In genomic region chr16:78706637-78707036, GRCh38 we compare ENCODE assay signal across 27 cellular contexts.
"Had no signal": no experiment of that assay in that cellular context is flagged by ENCODE, and none has a peak within 500 bp of the region (broad histone marks: within the 10 kb centered on the region; RNA-seq: fewer than 3 reads in every experiment).

No MANE protein-coding gene starts in this region.

- H3K27me3 ChIP-seq: foreskin keratinocyte, heart left ventricle, pancreas, vagina had no signal

- H3K4me1 ChIP-seq: foreskin keratinocyte, heart left ventricle, pancreas, prostate gland, vagina had no signal

- H3K27me3 Mint-ChIP-seq: activated naive CD4-positive, alpha-beta T cell treated with anti-CD3 and anti-CD28 coated beads, Interleukin-2, amount 10 ng/mL, durations not matched to agents 7 days and 5 days; activated naive CD8-positive, alpha-beta T cell treated with anti-CD3 and anti-CD28 coated beads, Interleukin-2, amount 10 ng/mL, durations not matched to agents 7 days and 5 days; effector memory CD8-positive, alpha-beta T cell; naive thymus-derived CD4-positive, alpha-beta T cell had no signal

- H3K4me3 Mint-ChIP-seq: activated naive CD4-positive, alpha-beta T cell treated with anti-CD3 and anti-CD28 coated beads, Interleukin-2, amount 10 ng/mL, durations not matched to agents 7 days and 5 days; activated naive CD8-positive, alpha-beta T cell treated with anti-CD3 and anti-CD28 coated beads, Interleukin-2, amount 10 ng/mL, durations not matched to agents 7 days and 5 days; activated T-helper 1 cell treated with anti-CD3 and anti-CD28 coated beads, Interleukin-12 subunit alpha, Interleukin-12 subunit beta, Interleukin-2, Interleukin-4 antibody, amounts not matched to agents 30 ng/mL and 10 ng/mL and 1 ng/mL, durations not matched to agents 14 hours and 24 hours and 36 hours; effector memory CD8-positive, alpha-beta T cell; naive thymus-derived CD4-positive, alpha-beta T cell; type B pancreatic cell had no signal

- DNase-seq: activated CD4-positive, alpha-beta T cell treated with anti-CD3 and anti-CD28 coated beads, Interleukin-2, amount 50 U/mL, for 1 hour; activated CD4-positive, CD25-positive, alpha-beta regulatory T cell treated with anti-CD3 and anti-CD28 coated beads, Interleukin-2, amount 50 U/mL, for 72 hours; activated gamma-delta T cell; activated naive CD4-positive, alpha-beta T cell treated with anti-CD3 and anti-CD28 coated beads, Interleukin-2, amount 10 ng/mL, durations not matched to agents 7 days and 5 days; activated naive CD8-positive, alpha-beta T cell treated with anti-CD3 and anti-CD28 coated beads, Interleukin-2, amount 10 ng/mL, durations not matched to agents 7 days and 5 days; activated T-cell treated with anti-CD3 and anti-CD28 coated beads for 4 hours; amygdala; caudate nucleus; cortex of kidney; effector memory CD8-positive, alpha-beta T cell; foreskin keratinocyte; heart left ventricle; kidney glomerular epithelial cell; left ventricle myocardium superior; mammary epithelial cell; midbrain; naive thymus-derived CD4-positive, alpha-beta T cell; pancreas; stimulated activated CD4-positive, alpha-beta T cell treated with anti-CD3 and anti-CD28 coated beads, Interleukin-15, amount 100 ng/mL, for 24 hours; stimulated activated CD4-positive, alpha-beta T cell treated with anti-CD3 and anti-CD28 coated beads, Interleukin-2, amount 100 ng/mL, for 24 hours; stimulated activated naive CD4-positive, alpha-beta T cell treated with Interleukin-2 at 50 U/mL for 16 hours; substantia nigra; T-helper 2 cell had no signal

- H3K4me1 Mint-ChIP-seq: activated naive CD8-positive, alpha-beta T cell treated with anti-CD3 and anti-CD28 coated beads, Interleukin-2, amount 10 ng/mL, durations not matched to agents 7 days and 5 days had no signal

- H3K4me3 ChIP-seq: heart left ventricle, pancreas, prostate gland, vagina had no signal

- H3K9me3 ChIP-seq: pancreas, prostate gland had no signal

- H3K27ac ChIP-seq: foreskin keratinocyte, heart left ventricle, pancreas, prostate gland, vagina had no signal

- H3K36me3 ChIP-seq: heart left ventricle, pancreas, prostate gland, vagina had no signal

- ATAC-seq: effector memory CD8-positive, alpha-beta T cell; foreskin keratinocyte; heart left ventricle; left ventricle myocardium superior; naive thymus-derived CD4-positive, alpha-beta T cell; pancreas had no signal

- H3K36me3 Mint-ChIP-seq: activated naive CD4-positive, alpha-beta T cell treated with anti-CD3 and anti-CD28 coated beads, Interleukin-2, amount 10 ng/mL, durations not matched to agents 7 days and 5 days; activated naive CD8-positive, alpha-beta T cell treated with anti-CD3 and anti-CD28 coated beads, Interleukin-2, amount 10 ng/mL, durations not matched to agents 7 days and 5 days had no signal

- H3K9me3 Mint-ChIP-seq: activated naive CD8-positive, alpha-beta T cell treated with anti-CD3 and anti-CD28 coated beads, Interleukin-2, amount 10 ng/mL, durations not matched to agents 7 days and 5 days had no signal

- H3K27ac Mint-ChIP-seq: activated naive CD4-positive, alpha-beta T cell treated with anti-CD3 and anti-CD28 coated beads, Interleukin-2, amount 10 ng/mL, durations not matched to agents 7 days and 5 days; activated naive CD8-positive, alpha-beta T cell treated with anti-CD3 and anti-CD28 coated beads, Interleukin-2, amount 10 ng/mL, durations not matched to agents 7 days and 5 days; effector memory CD8-positive, alpha-beta T cell; type B pancreatic cell had no signal
